Comparison of ENCODE assay signal across 22 cellular contexts in genomic region chr1:216905781-216906180, GRCh38.
A peak's percentile ranks its signal among the peaks of the same experiment; 100 is the strongest.
DNase-seq lines count a peak whose midpoint lies in the region; TF ChIP-seq lines count a peak whose summit lies in the region.
"Had no signal": no experiment of that assay in that cellular context is flagged by ENCODE, and none has a peak within 500 bp of the region (broad histone marks: within the 10 kb centered on the region; RNA-seq: fewer than 3 reads in every experiment).

No MANE protein-coding gene starts in this region.

- CTCF ChIA-PET in Caco-2 (lab: Charles Lee): no interaction called here
- CTCF ChIA-PET in activated CD4-positive, alpha-beta memory T cell treated with anti-CD3 and anti-CD28 coated beads, Interleukin-2, amount 10 ng/mL, durations not matched to agents 7 days and 5 days (lab: Charles Lee): no interaction called here

- no peaks in the 10 kb centered on the region for H3K79me2 ChIP-seq in trophoblast cell (ENCODE audit: control insufficient read depth, insufficient read depth, low read length, poor library complexity)

- BruUV-seq in Caco-2 (replicated peaks; lab: Mats Ljungman, UMichigan): no TSS peak

- peaks cover 32% of the 10 kb centered on the region for H3K4me1 Mint-ChIP-seq in Caco-2 (ENCODE audit: low read depth, unreplicated experiment)
- no peaks in the 10 kb centered on the region for H3K4me1 Mint-ChIP-seq in activated CD4-positive, alpha-beta memory T cell treated with anti-CD3 and anti-CD28 coated beads, Interleukin-2, amount 10 ng/mL, durations not matched to agents 7 days and 5 days
- H3K4me1 Mint-ChIP-seq: CD14-positive monocyte; CD8-positive, alpha-beta memory T cell had no signal

- no peak overlapping the region for H3K27ac ChIP-seq in esophagus muscularis mucosa (replicated peaks in 1 of 4)
- no peak overlapping the region for H3K27ac ChIP-seq in trophoblast cell (ENCODE audit: low read depth, low read length)
- H3K27ac ChIP-seq in dorsolateral prefrontal cortex: no peak overlapping the region
- H3K27ac ChIP-seq: A549; BLaER1 treated with 17β-estradiol and CSF1 and Interleukin-3, amounts not matched to agents 10 nM and 100 nM had no signal

- intact Hi-C loops in Caco-2 (cut with micrococcal nuclease; ENCODE audit: unreplicated experiment) (loop anchor here (2.0 kb wide), 1 partner anchor 155 kb away; no protein-coding TSS in a partner anchor), esophagus muscularis mucosa (cut with DNase I) (no loop called here), dorsolateral prefrontal cortex (cut with DNase I) (no loop called here)

- H3K27me3 Mint-ChIP-seq in Caco-2 (ENCODE audit: insufficient read depth, unreplicated experiment): no peaks in the 10 kb centered on the region
- H3K27me3 Mint-ChIP-seq in activated CD4-positive, alpha-beta memory T cell treated with anti-CD3 and anti-CD28 coated beads, Interleukin-2, amount 10 ng/mL, durations not matched to agents 7 days and 5 days: no peaks in the 10 kb centered on the region
- H3K27me3 Mint-ChIP-seq: CD4-positive, alpha-beta T cell; CD8-positive, alpha-beta memory T cell had no signal

- H3K4me3 Mint-ChIP-seq in Caco-2 (ENCODE audit: unreplicated experiment): peak overlapping the region; percentile 66
- no peak overlapping the region for H3K4me3 Mint-ChIP-seq in activated CD4-positive, alpha-beta memory T cell treated with anti-CD3 and anti-CD28 coated beads, Interleukin-2, amount 10 ng/mL, durations not matched to agents 7 days and 5 days
- H3K4me3 Mint-ChIP-seq: CD14-positive monocyte; CD4-positive, alpha-beta T cell; CD8-positive, alpha-beta memory T cell; HFFc6 had no signal

- no peak overlapping the region for H2BK120ac ChIP-seq in trophoblast cell (ENCODE audit: insufficient read depth, low read length, poor library complexity)

- POLR2A ChIA-PET in Caco-2 (lab: Charles Lee): no interaction called here
- POLR2A ChIA-PET in activated CD4-positive, alpha-beta memory T cell treated with anti-CD3 and anti-CD28 coated beads, Interleukin-2, amount 10 ng/mL, durations not matched to agents 7 days and 5 days (lab: Charles Lee): no interaction called here

- no peak overlapping the region for H3K18ac ChIP-seq in trophoblast cell (ENCODE audit: low read length)

- H3K27me3 ChIP-seq in Caco-2 (replicated peaks; ENCODE audit: control insufficient read depth, insufficient read depth, low read length): no peaks in the 10 kb centered on the region
- H3K27me3 ChIP-seq in esophagus muscularis mucosa: no peaks in the 10 kb centered on the region
- H3K27me3 ChIP-seq in trophoblast cell (ENCODE audit: insufficient read depth, low read length): no peaks in the 10 kb centered on the region
- no peaks in the 10 kb centered on the region for H3K27me3 ChIP-seq in dorsolateral prefrontal cortex
- H3K27me3 ChIP-seq: BLaER1 treated with 17β-estradiol and CSF1 and Interleukin-3, amounts not matched to agents 10 nM and 100 nM had no signal

- peaks cover 37% of the 10 kb centered on the region for H3K4me1 ChIP-seq in Caco-2
- H3K4me1 ChIP-seq in esophagus muscularis mucosa: peaks cover 0 to 5% (median 0%) of the 10 kb centered on the region in 4 donors
- H3K4me1 ChIP-seq in trophoblast cell (ENCODE audit: control insufficient read depth in 1 of 2, insufficient read depth in 2 of 2, low read length in 2 of 2): peaks cover 0 to 8% of the 10 kb centered on the region in 2 experiments
- H3K4me1 ChIP-seq: A549; BE2C; BLaER1 treated with 17β-estradiol and CSF1 and Interleukin-3, amounts not matched to agents 10 nM and 100 nM had no signal

- H3K36me3 ChIP-seq in Caco-2 (ENCODE audit: control insufficient read depth, insufficient read depth, low read length) (no peaks in the 10 kb centered on the region), esophagus muscularis mucosa (no peaks in the 10 kb centered on the region), trophoblast cell (ENCODE audit: control insufficient read depth in 1 of 2, insufficient read depth in 2 of 2, low read length in 2 of 2) (no peaks in the 10 kb centered on the region)
- H3K36me3 ChIP-seq: BE2C; BLaER1 treated with 17β-estradiol and CSF1 and Interleukin-3, amounts not matched to agents 10 nM and 100 nM; HAP-1 had no signal

- DNase-seq in Caco-2: no peak
- peak; percentile 57 for DNase-seq in NCI-H69 (lab: John Stamatoyannopoulos, UW)
- peak; percentile 0 for DNase-seq in esophagus muscularis mucosa (ENCODE audit: extremely low spot score)
- peak; percentile 71 to 86 for DNase-seq in trophoblast cell
- no peak for DNase-seq in dorsolateral prefrontal cortex
- no peak for DNase-seq in NCI-H146 treated with DMSO at 0.1 percent for 48 hours (lab: John Stamatoyannopoulos, UW; ENCODE audit: unreplicated experiment)
- DNase-seq in activated CD4-positive, alpha-beta memory T cell treated with anti-CD3 and anti-CD28 coated beads, Interleukin-2, amount 10 ng/mL, durations not matched to agents 7 days and 5 days: no peak
- DNase-seq: 8988T; ACHN; AML-193; BE2C; Calu3; CD4-positive, alpha-beta T cell; CD8-positive, alpha-beta memory T cell; DMS53; DMS79 treated with DMSO at 0.1 percent for 48 hours; GOT3; HFFc6 had no signal

- H2BK12ac ChIP-seq in trophoblast cell (ENCODE audit: low read length): no peak overlapping the region

- H4K12ac ChIP-seq in trophoblast cell (ENCODE audit: low read depth, low read length): no peak overlapping the region

- H2BK5ac ChIP-seq in trophoblast cell (ENCODE audit: low read depth, low read length, poor library complexity): no peak overlapping the region

- H3K79me1 ChIP-seq in trophoblast cell (ENCODE audit: low read length): no peaks in the 10 kb centered on the region

- H2AK5ac ChIP-seq in trophoblast cell (ENCODE audit: low read length): no peak overlapping the region

- no peak overlapping the region for H3K14ac ChIP-seq in trophoblast cell (ENCODE audit: low read length)

- no peaks in the 10 kb centered on the region for H3K9me3 Mint-ChIP-seq in Caco-2 (ENCODE audit: unreplicated experiment)
- peaks cover 5% of the 10 kb centered on the region for H3K9me3 Mint-ChIP-seq in activated CD4-positive, alpha-beta memory T cell treated with anti-CD3 and anti-CD28 coated beads, Interleukin-2, amount 10 ng/mL, durations not matched to agents 7 days and 5 days

- 94% methylated on average over 4 of the region's 4 CpGs for WGBS in esophagus muscularis mucosa
- WGBS in trophoblast cell (ENCODE audit: extremely low coverage, insufficient coverage, insufficient read length): no CpG with 5 or more reads among the region's 4 CpGs

- no peak overlapping the region for H3K4ac ChIP-seq in trophoblast cell (ENCODE audit: low read depth, low read length)

- no peak overlapping the region for H2AFZ ChIP-seq in trophoblast cell (ENCODE audit: insufficient read depth, low read length, poor library complexity)

- no peak overlapping the region for H3K23ac ChIP-seq in trophoblast cell (ENCODE audit: low read length)

- H3K4me3 ChIP-seq in Caco-2 (ENCODE audit: low read depth, low read length): no peak overlapping the region
- no peak overlapping the region for H3K4me3 ChIP-seq in esophagus muscularis mucosa
- H3K4me3 ChIP-seq in trophoblast cell (ENCODE audit: low read depth, low read length): no peak overlapping the region
- no peak overlapping the region for H3K4me3 ChIP-seq in dorsolateral prefrontal cortex
- H3K4me3 ChIP-seq: A549; BLaER1 treated with 17β-estradiol and CSF1 and Interleukin-3, amounts not matched to agents 10 nM and 100 nM; HAP-1 had no signal

- H3K9ac ChIP-seq in trophoblast cell (ENCODE audit: low read length): no peak overlapping the region
- H3K9ac ChIP-seq: BLaER1 treated with 17β-estradiol and CSF1 and Interleukin-3, amounts not matched to agents 10 nM and 100 nM had no signal

- no peak for TF ChIP-seq POLR2A in esophagus muscularis mucosa (IDR thresholded peaks at IDR 0.05; ENCODE audit: low read depth)

- H3K27ac Mint-ChIP-seq in Caco-2 (ENCODE audit: unreplicated experiment): peak overlapping the region; percentile 62
- no peak overlapping the region for H3K27ac Mint-ChIP-seq in activated CD4-positive, alpha-beta memory T cell treated with anti-CD3 and anti-CD28 coated beads, Interleukin-2, amount 10 ng/mL, durations not matched to agents 7 days and 5 days
- H3K27ac Mint-ChIP-seq: CD14-positive monocyte; CD4-positive, alpha-beta T cell; CD8-positive, alpha-beta memory T cell; HFFc6 had no signal

- H3K4me2 ChIP-seq in trophoblast cell (ENCODE audit: low read length): no peak overlapping the region
- H3K4me2 ChIP-seq: A549; BLaER1 treated with 17β-estradiol and CSF1 and Interleukin-3, amounts not matched to agents 10 nM and 100 nM had no signal

- TF ChIP-seq CTCF in Caco-2 (IDR thresholded peaks at IDR 0.05; ENCODE audit: insufficient read depth in 1 of 2, low read depth in 1 of 2, low read length in 1 of 2, severe bottlenecking in 1 of 2, unreplicated experiment in 1 of 2) (no peak), esophagus muscularis mucosa (IDR thresholded peaks at IDR 0.05) (no peak), dorsolateral prefrontal cortex (IDR thresholded peaks at IDR 0.05 in 54 of 56, conservative IDR thresholded peaks at IDR 0.05 in 2 of 56; ENCODE audit: low read depth in 1 of 56, partially characterized antibody in 56 of 56) (no peak)

- no peaks in the 10 kb centered on the region for H3K9me3 ChIP-seq in Caco-2
- H3K9me3 ChIP-seq in esophagus muscularis mucosa: no peaks in the 10 kb centered on the region
- H3K9me3 ChIP-seq in trophoblast cell (ENCODE audit: insufficient read depth, low read depth, low read length): no peaks in the 10 kb centered on the region
- H3K9me3 ChIP-seq: A549; BE2C; BLaER1 treated with 17β-estradiol and CSF1 and Interleukin-3, amounts not matched to agents 10 nM and 100 nM; HAP-1 had no signal

- TF ChIP-seq EP300 in esophagus muscularis mucosa (IDR thresholded peaks at IDR 0.05): no peak

- H4K8ac ChIP-seq in trophoblast cell (ENCODE audit: low read depth, low read length): no peak overlapping the region

- no peaks in the 10 kb centered on the region for H3K36me3 Mint-ChIP-seq in Caco-2 (ENCODE audit: insufficient read depth, unreplicated experiment)
- no peaks in the 10 kb centered on the region for H3K36me3 Mint-ChIP-seq in activated CD4-positive, alpha-beta memory T cell treated with anti-CD3 and anti-CD28 coated beads, Interleukin-2, amount 10 ng/mL, durations not matched to agents 7 days and 5 days (ENCODE audit: low read depth)
- H3K36me3 Mint-ChIP-seq: CD14-positive monocyte; CD8-positive, alpha-beta memory T cell had no signal

- H4K91ac ChIP-seq in trophoblast cell (ENCODE audit: low read depth, low read length): no peak overlapping the region

Comparison
In these comparisons a context has a peak if more than half of its experiments do, and no peak if none do; other contexts are left out.
1. DNase-seq: peak in NCI-H69 (single experiment), esophagus muscularis mucosa (single experiment) and trophoblast cell (2 of 2); none in Caco-2 (0 of 2), dorsolateral prefrontal cortex (0 of 10), NCI-H146 treated with DMSO at 0.1 percent for 48 hours (single experiment) and activated CD4-positive, alpha-beta memory T cell treated with anti-CD3 and anti-CD28 coated beads, Interleukin-2, amount 10 ng/mL, durations not matched to agents 7 days and 5 days (single experiment).